Comparison of ENCODE assay signal across 11 cellular contexts in the genomic region with DNA sequence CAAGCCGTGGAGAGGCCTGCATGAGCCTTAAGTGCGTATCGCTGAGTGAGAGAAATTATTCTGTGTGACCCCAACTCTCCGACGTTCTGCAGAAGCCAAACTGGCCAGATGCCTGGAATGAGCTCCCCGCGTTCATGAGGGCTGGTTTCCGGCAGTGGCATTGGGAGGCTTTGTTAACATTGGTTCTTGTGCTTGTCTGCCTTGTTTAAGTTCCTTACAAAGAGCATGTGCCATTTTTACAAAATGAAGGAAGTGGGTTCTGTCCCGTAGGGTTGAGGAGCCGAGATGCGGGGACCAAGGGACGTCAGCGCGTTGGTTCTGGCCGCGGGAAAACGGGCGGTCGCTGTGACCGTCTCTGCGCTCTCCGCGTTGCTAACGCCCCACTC. TPM values are rescaled to one million over a fixed set of nuclear protein-coding genes. Genes with fewer than 3 reads are reported as not detected.
DNase-seq lines count a peak whose midpoint lies in the region; ATAC-seq and TF ChIP-seq lines count a peak whose summit lies in the region.
"Had no signal": no experiment of that assay in that cellular context is flagged by ENCODE, and none has a peak within 500 bp of the region (broad histone marks: within the 10 kb centered on the region; RNA-seq: fewer than 3 reads in every experiment).

No MANE protein-coding gene starts in this region.

- peaks cover 13% of the 10 kb centered on the region; the same call in 2 of the 3 replicates for H3K4me1 Mint-ChIP-seq in GM23338
- H3K4me1 Mint-ChIP-seq in dendritic cell treated with granulocyte-macrophage colony-stimulating factor and Interleukin-4, amounts not matched to agents 40 ng/mL and 50 ng/mL, for 4 days (ENCODE audit: low read depth): peaks cover 17% of the 10 kb centered on the region

- DNase-seq in GM23338 (ENCODE audit: low spot score) (peak; percentile 56), iris pigment epithelial cell (ENCODE audit: low read depth) (peak; percentile 51), retina (peak; percentile 56), WERI-Rb-1 (no peak), NCI-H1105 treated with DMSO at 0.1 percent for 48 hours (lab: John Stamatoyannopoulos, UW) (no peak)
- DNase-seq: activated T-cell treated with anti-CD3 and anti-CD28 coated beads for 4 hours, T-helper 2 cell had no signal

- H3K4me3 Mint-ChIP-seq in GM23338: peak overlapping the region; percentile 77
- H3K4me3 Mint-ChIP-seq in dendritic cell treated with granulocyte-macrophage colony-stimulating factor and Interleukin-4, amounts not matched to agents 40 ng/mL and 50 ng/mL, for 4 days: peak overlapping the region; percentile 85

- H3K36me3 ChIP-seq in GM23338 (ENCODE audit: insufficient read depth) (no peaks in the 10 kb centered on the region), WERI-Rb-1 (peaks cover 40% of the 10 kb centered on the region)

- H3K27me3 Mint-ChIP-seq in GM23338 (ENCODE audit: insufficient read depth, low read depth, poor library complexity): peaks cover 12% of the 10 kb centered on the region
- H3K27me3 Mint-ChIP-seq in dendritic cell treated with granulocyte-macrophage colony-stimulating factor and Interleukin-4, amounts not matched to agents 40 ng/mL and 50 ng/mL, for 4 days: peaks cover 7% of the 10 kb centered on the region

- H3K9me2 ChIP-seq in GM23338 (ENCODE audit: insufficient read depth): no peaks in the 10 kb centered on the region

- peaks cover 43% of the 10 kb centered on the region for H3K36me3 Mint-ChIP-seq in GM23338 (ENCODE audit: low read depth)
- peaks cover 64% of the 10 kb centered on the region for H3K36me3 Mint-ChIP-seq in dendritic cell treated with granulocyte-macrophage colony-stimulating factor and Interleukin-4, amounts not matched to agents 40 ng/mL and 50 ng/mL, for 4 days (ENCODE audit: low read depth)

- no peak overlapping the region for H2AFZ ChIP-seq in GM23338

- no peak overlapping the region for H3K27ac Mint-ChIP-seq in GM23338
- H3K27ac Mint-ChIP-seq in dendritic cell treated with granulocyte-macrophage colony-stimulating factor and Interleukin-4, amounts not matched to agents 40 ng/mL and 50 ng/mL, for 4 days: peak overlapping the region; percentile 72

- H3F3A ChIP-seq in GM23338 (replicated peaks; ENCODE audit: low read depth): peaks cover 10% of the 10 kb centered on the region; the same call in 1 of the 2 replicates

- H3K27ac ChIP-seq in GM23338 (ENCODE audit: low read depth) (no peak overlapping the region), WERI-Rb-1 (no peak overlapping the region)
- H3K27ac ChIP-seq: BLaER1 had no signal

- peaks cover 6% of the 10 kb centered on the region; the same call in 1 of the 2 replicates for H3K4me1 ChIP-seq in GM23338 (ENCODE audit: insufficient read depth)
- H3K4me1 ChIP-seq: BLaER1 had no signal

- H3K4me2 ChIP-seq in GM23338: peak overlapping the region; percentile 89
- H3K4me2 ChIP-seq: BLaER1 had no signal

- H3K27me3 ChIP-seq in GM23338 (ENCODE audit: insufficient read depth): no peaks in the 10 kb centered on the region
- no peaks in the 10 kb centered on the region for H3K27me3 ChIP-seq in WERI-Rb-1 (ENCODE audit: insufficient read depth, low read depth, severe bottlenecking)
- H3K27me3 ChIP-seq: BLaER1 had no signal

- no peaks in the 10 kb centered on the region for H3K9me3 Mint-ChIP-seq in GM23338
- no peaks in the 10 kb centered on the region for H3K9me3 Mint-ChIP-seq in dendritic cell treated with granulocyte-macrophage colony-stimulating factor and Interleukin-4, amounts not matched to agents 40 ng/mL and 50 ng/mL, for 4 days

- ATAC-seq in GM23338: peak; percentile 29
- ATAC-seq in HG03039 (IDR thresholded peaks at IDR 0.05; ENCODE audit: unreplicated experiment): no peak
- no peak for ATAC-seq in HG03432 (IDR thresholded peaks at IDR 0.05; ENCODE audit: unreplicated experiment)

- peaks cover 36% of the 10 kb centered on the region for H3K79me2 ChIP-seq in GM23338 (replicated peaks; ENCODE audit: insufficient read depth)

- TF ChIP-seq CTCF in GM23338 (conservative IDR thresholded peaks at IDR 0.05; ENCODE audit: low read depth in 2 of 2) (no peak), WERI-Rb-1 (IDR thresholded peaks at IDR 0.05; ENCODE audit: low read depth, low read length) (no peak)

- H4K20me1 ChIP-seq in GM23338 (replicated peaks; ENCODE audit: insufficient read depth): peaks cover 21% of the 10 kb centered on the region

- no peaks in the 10 kb centered on the region for H3K9me3 ChIP-seq in WERI-Rb-1 (ENCODE audit: severe bottlenecking)
- H3K9me3 ChIP-seq: BLaER1 had no signal

- intact Hi-C loops in dendritic cell treated with granulocyte-macrophage colony-stimulating factor and Interleukin-4, amounts not matched to agents 40 ng/mL and 50 ng/mL, for 4 days (cut with micrococcal nuclease): no loop called here

- H3K4me3 ChIP-seq in GM23338 (peak overlapping the region; percentile 63), WERI-Rb-1 (ENCODE audit: low read depth, low read length) (no peak overlapping the region)
- H3K4me3 ChIP-seq: BLaER1 had no signal

TF ChIP-seq in GM23338, 12 proteins besides CTCF, POLR2A, EP300 and RAD21:
- TF ChIP-seq CREB1 (CRISPR knock-in tag; IDR thresholded peaks at IDR 0.05; ENCODE audit: low read depth) (no peak), ZNF331 (CRISPR knock-in tag; IDR thresholded peaks at IDR 0.05; ENCODE audit: low read depth) (no peak), NANOG (IDR thresholded peaks at IDR 0.05; ENCODE audit: borderline replicate concordance) (no peak), STAT1 (IDR thresholded peaks at IDR 0.05; ENCODE audit: unreplicated experiment) (no peak)

RNA-seq across cellular contexts. Expression of a gene that starts 13.2 kb away (rescaled TPM):
- 117 and 127 TPM in 2 replicates for total RNA-seq in GM23338 (2014; rRNA removed; shearing (Covaris generic))
- polyA plus RNA-seq in GM23338 (2016; fragmentation: Nextera tagmentation; extraction: Ambion mirVana): 59.1 and 66.7 TPM in 2 replicates

RNA-seq across cellular contexts. Expression of a gene that starts 21.3 kb away (rescaled TPM):
- 0.12 and 0.49 TPM in 2 replicates for total RNA-seq in GM23338 (2014; rRNA removed; shearing (Covaris generic))
- polyA plus RNA-seq in GM23338 (2016; fragmentation: Nextera tagmentation; extraction: Ambion mirVana): 0.28 and 0.36 TPM in 2 replicates

RNA-seq across cellular contexts. Expression of a gene that starts 24.8 kb away (rescaled TPM):
- 1.1 and 2.9 TPM in 2 replicates for total RNA-seq in GM23338 (2014; rRNA removed; shearing (Covaris generic))
- polyA plus RNA-seq in GM23338 (2016; fragmentation: Nextera tagmentation; extraction: Ambion mirVana): 1.2 and 1.6 TPM in 2 replicates

RNA-seq across cellular contexts. Expression of a gene that starts 28.3 kb away (rescaled TPM):
- total RNA-seq in GM23338 (2014; rRNA removed; shearing (Covaris generic)): 67.1 and 86.2 TPM in 2 replicates
- 437 and 509 TPM in 2 replicates for polyA plus RNA-seq in GM23338 (2016; fragmentation: Nextera tagmentation; extraction: Ambion mirVana)

RNA-seq across cellular contexts. Expression of a gene that starts 29.8 kb away (rescaled TPM):
- 57.0 and 71.4 TPM in 2 replicates for total RNA-seq in GM23338 (2014; rRNA removed; shearing (Covaris generic))
- polyA plus RNA-seq in GM23338 (2016; fragmentation: Nextera tagmentation; extraction: Ambion mirVana): 90.0 and 90.5 TPM in 2 replicates

Comparison
In these comparisons a context has a peak if more than half of its experiments do, and no peak if none do; other contexts are left out.
1. DNase-seq: peak in GM23338 (single experiment), iris pigment epithelial cell (single experiment) and retina (single experiment); none in WERI-Rb-1 (single experiment) and NCI-H1105 treated with DMSO at 0.1 percent for 48 hours (single experiment).